Comparison of ENCODE assay signal across 10 cellular contexts in the genomic region with DNA sequence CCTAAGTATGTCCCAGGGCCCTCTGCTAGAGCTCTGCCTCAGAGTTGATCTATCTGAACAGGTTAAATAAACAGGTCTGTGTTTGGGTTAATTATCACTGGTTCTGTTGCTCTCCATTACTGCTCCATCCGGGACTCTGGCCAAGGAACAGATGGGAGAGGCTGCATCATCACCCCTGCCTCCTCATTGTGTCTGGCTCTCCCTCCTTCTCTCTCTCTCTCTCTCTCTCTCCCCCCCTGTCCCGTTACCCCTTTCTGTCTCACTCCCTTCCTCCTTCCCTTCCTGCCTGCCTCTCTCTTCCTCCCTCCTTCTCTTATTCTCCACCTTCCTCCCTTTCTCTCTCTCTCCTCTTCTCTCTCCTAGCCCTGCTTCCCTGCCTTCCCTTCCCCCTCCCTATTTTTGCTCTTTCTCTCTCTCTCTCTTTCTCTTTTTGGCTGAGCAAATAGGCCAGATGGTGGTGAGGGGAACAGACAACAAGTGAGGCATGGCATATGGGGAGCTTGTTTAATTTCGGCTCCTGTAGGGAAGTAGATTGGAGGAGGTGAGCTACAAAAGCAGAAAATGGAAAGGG.
DNase-seq lines count a peak whose midpoint lies in the region; ATAC-seq and TF ChIP-seq lines count a peak whose summit lies in the region.
"Had no signal": no experiment of that assay in that cellular context is flagged by ENCODE, and none has a peak within 500 bp of the region (broad histone marks: within the 10 kb centered on the region; RNA-seq: fewer than 3 reads in every experiment).

No MANE protein-coding gene starts in this region.

- 60 to 89% methylated on average over 3 of the region's 3 CpGs for WGBS in endodermal cell (ENCODE audit: insufficient coverage in 1 of 2, insufficient read length in 1 of 2), 2 experiments

- H3K9me3 ChIP-seq in endodermal cell (ENCODE audit: control insufficient read depth, low read length) (no peaks in the 10 kb centered on the region), osteoblast (ENCODE audit: low read depth, low read length) (no peaks in the 10 kb centered on the region), ascending aorta (no peaks in the 10 kb centered on the region)
- no peaks in the 10 kb centered on the region for H3K9me3 ChIP-seq in CD8-positive, alpha-beta memory T cell (ENCODE audit: low read length)
- H3K9me3 ChIP-seq: Peyer's patch had no signal

- H3K4me1 ChIP-seq in endodermal cell (ENCODE audit: control insufficient read depth, insufficient read depth, low read length) (peaks cover 7% of the 10 kb centered on the region), osteoblast (ENCODE audit: insufficient read depth, low read length) (no peaks in the 10 kb centered on the region), ascending aorta (peaks cover 0 to 17% of the 10 kb centered on the region in 2 donors)
- no peaks in the 10 kb centered on the region for H3K4me1 ChIP-seq in CD8-positive, alpha-beta memory T cell (ENCODE audit: insufficient read depth, low read length)

- no peak overlapping the region for H3K27ac Mint-ChIP-seq in endodermal cell
- no peak overlapping the region for H3K27ac Mint-ChIP-seq in CD8-positive, alpha-beta memory T cell

- H3K4me3 ChIP-seq in endodermal cell (ENCODE audit: low read length), result no peak overlapping the region
- H3K4me3 ChIP-seq in osteoblast (ENCODE audit: insufficient read depth, low read length), result no peak overlapping the region
- no peak overlapping the region for H3K4me3 ChIP-seq in CD8-positive, alpha-beta memory T cell (ENCODE audit: low read length)
- no peak overlapping the region for H3K4me3 ChIP-seq in ascending aorta
- H3K4me3 ChIP-seq: Peyer's patch had no signal

- no peak overlapping the region for H3K9ac ChIP-seq in endodermal cell (ENCODE audit: extremely low read depth, low read length, poor library complexity, severe bottlenecking)

- intact Hi-C loops in ascending aorta (cut with DNase I), result no loop called here

- DNase-seq in COR-L47 (lab: John Stamatoyannopoulos, UW), result peak; percentile 94
- DNase-seq in NCI-H2196 (lab: John Stamatoyannopoulos, UW; ENCODE audit: unreplicated experiment), result peak; percentile 67
- DNase-seq in endodermal cell, result no peak
- no peak for DNase-seq in osteoblast (ENCODE audit: insufficient read length, low spot score, missing footprints)
- no peak for DNase-seq in CD8-positive, alpha-beta memory T cell
- no peak for DNase-seq in ascending aorta (ENCODE audit: low spot score in 2 of 2)
- DNase-seq: stimulated activated naive CD8-positive, alpha-beta T cell treated with anti-CD3 and anti-CD28 coated beads, Interleukin-15, amount 100 ng/mL, for 72 hours had no signal

- H3K27ac ChIP-seq in endodermal cell (ENCODE audit: low read depth, low read length) (peak overlapping the region; percentile 99), osteoblast (ENCODE audit: low read depth, low read length) (no peak overlapping the region), ascending aorta (no peak overlapping the region)
- no peak overlapping the region for H3K27ac ChIP-seq in CD8-positive, alpha-beta memory T cell (ENCODE audit: low read depth, low read length)

- peaks cover 7% of the 10 kb centered on the region for H3K27me3 Mint-ChIP-seq in endodermal cell (ENCODE audit: insufficient read depth)
- H3K27me3 Mint-ChIP-seq in CD8-positive, alpha-beta memory T cell, result peaks cover 0 to 11% of the 10 kb centered on the region in 2 donors

- no peaks in the 10 kb centered on the region for H3K9me3 Mint-ChIP-seq in endodermal cell
- H3K9me3 Mint-ChIP-seq in CD8-positive, alpha-beta memory T cell, result no peaks in the 10 kb centered on the region
- H3K9me3 Mint-ChIP-seq: stimulated activated naive CD8-positive, alpha-beta T cell treated with anti-CD3 and anti-CD28 coated beads, Interleukin-15, amount 100 ng/mL, for 72 hours had no signal

- POLR2A ChIA-PET in CD8-positive, alpha-beta memory T cell (lab: Charles Lee), result no interaction called here

- H4K20me1 ChIP-seq in osteoblast (ENCODE audit: insufficient read depth, low read length), result no peaks in the 10 kb centered on the region

- H3K36me3 ChIP-seq in endodermal cell (ENCODE audit: control insufficient read depth, insufficient read depth, low read length) (no peaks in the 10 kb centered on the region), osteoblast (ENCODE audit: insufficient read depth, low read length) (no peaks in the 10 kb centered on the region), ascending aorta (no peaks in the 10 kb centered on the region)
- H3K36me3 ChIP-seq in CD8-positive, alpha-beta memory T cell (ENCODE audit: insufficient read depth, low read length), result no peaks in the 10 kb centered on the region
- H3K36me3 ChIP-seq: Peyer's patch had no signal

- TF ChIP-seq CTCF in endodermal cell (conservative IDR thresholded peaks at IDR 0.05) (no peak), osteoblast (IDR thresholded peaks at IDR 0.05; ENCODE audit: extremely low read depth, low read depth, low read length) (no peak), ascending aorta (IDR thresholded peaks at IDR 0.05) (no peak)

- peaks cover 32% of the 10 kb centered on the region for H3K4me1 Mint-ChIP-seq in endodermal cell
- H3K4me1 Mint-ChIP-seq in CD8-positive, alpha-beta memory T cell, result no peaks in the 10 kb centered on the region
- H3K4me1 Mint-ChIP-seq: stimulated activated naive CD8-positive, alpha-beta T cell treated with anti-CD3 and anti-CD28 coated beads, Interleukin-15, amount 100 ng/mL, for 72 hours had no signal

- no peak for ATAC-seq in HG03571 (IDR thresholded peaks at IDR 0.05; ENCODE audit: unreplicated experiment)
- no peak for ATAC-seq in HG02763 (IDR thresholded peaks at IDR 0.05; ENCODE audit: unreplicated experiment)
- ATAC-seq: stimulated activated naive CD8-positive, alpha-beta T cell treated with anti-CD3 and anti-CD28 coated beads, Interleukin-15, amount 100 ng/mL, for 72 hours had no signal

- CTCF ChIA-PET in CD8-positive, alpha-beta memory T cell (lab: Charles Lee), result interaction anchor here (1.3 kb wide), 1 partner anchor 18 kb away, joined by 3 read pairs; no protein-coding TSS in a partner anchor

- H3K27me3 ChIP-seq in endodermal cell (ENCODE audit: control insufficient read depth, insufficient read depth, low read length, poor library complexity, severe bottlenecking), result no peaks in the 10 kb centered on the region
- no peaks in the 10 kb centered on the region for H3K27me3 ChIP-seq in osteoblast (ENCODE audit: insufficient read depth, low read length)
- H3K27me3 ChIP-seq in CD8-positive, alpha-beta memory T cell (ENCODE audit: insufficient read depth, low read length, poor library complexity, severe bottlenecking), result no peaks in the 10 kb centered on the region
- H3K27me3 ChIP-seq in ascending aorta, result no peaks in the 10 kb centered on the region
- H3K27me3 ChIP-seq: Peyer's patch had no signal

- no peaks in the 10 kb centered on the region for H3K79me2 ChIP-seq in osteoblast (ENCODE audit: insufficient read depth, low read length)

- H3K4me3 Mint-ChIP-seq in endodermal cell, result no peak overlapping the region
- H3K4me3 Mint-ChIP-seq in CD8-positive, alpha-beta memory T cell, result no peak overlapping the region
- H3K4me3 Mint-ChIP-seq: stimulated activated naive CD8-positive, alpha-beta T cell treated with anti-CD3 and anti-CD28 coated beads, Interleukin-15, amount 100 ng/mL, for 72 hours had no signal

- H3K4me2 ChIP-seq in osteoblast (ENCODE audit: insufficient read depth, low read length), result no peak overlapping the region

- peak overlapping the region; percentile 25 for H2AFZ ChIP-seq in osteoblast (ENCODE audit: low read length)

- H3K36me3 Mint-ChIP-seq in endodermal cell (ENCODE audit: low read depth), result peaks cover 5% of the 10 kb centered on the region
- peaks cover 0 to 4% (median 0%) of the 10 kb centered on the region in 3 donors for H3K36me3 Mint-ChIP-seq in CD8-positive, alpha-beta memory T cell

Comparison
In these comparisons a context has a peak if more than half of its experiments do, and no peak if none do; other contexts are left out.
1. DNase-seq: peak in COR-L47 (single experiment) and NCI-H2196 (single experiment); none in endodermal cell (single experiment), osteoblast (single experiment), CD8-positive, alpha-beta memory T cell (0 of 5) and ascending aorta (0 of 2).